24 cellular contexts compared by ENCODE assay signal in the genomic region with DNA sequence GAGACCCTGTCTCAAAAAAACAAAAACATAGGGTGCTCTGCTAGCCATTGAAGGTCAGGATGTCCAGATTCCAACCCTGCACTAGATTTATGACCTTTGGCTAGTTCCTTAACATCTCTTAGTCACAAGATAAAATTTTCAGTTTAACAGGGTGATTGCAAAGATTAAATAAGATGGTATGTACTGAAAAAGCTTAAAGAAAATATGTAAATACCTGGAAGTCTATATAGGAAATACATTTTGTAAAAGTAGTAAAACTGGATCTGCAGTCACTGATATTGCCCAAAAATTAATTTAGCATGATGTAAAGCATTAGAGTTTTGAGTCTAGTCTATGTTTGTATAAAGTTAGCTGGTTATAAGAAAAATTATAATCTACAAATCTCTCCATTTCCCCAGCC.
"Had no signal": no experiment of that assay in that cellular context is flagged by ENCODE, and none has a peak within 500 bp of the region (broad histone marks: within the 10 kb centered on the region; RNA-seq: fewer than 3 reads in every experiment).

No MANE protein-coding gene starts in this region.

- H3K4me3 Mint-ChIP-seq: dendritic cell treated with granulocyte-macrophage colony-stimulating factor and Interleukin-4, amounts not matched to agents 40 ng/mL and 50 ng/mL, for 4 days; effector memory CD8-positive, alpha-beta T cell; endodermal cell; mesothelial cell of epicardium had no signal

- DNase-seq: colonic mucosa; cortex of kidney; effector CD8-positive, alpha-beta T cell; effector memory CD8-positive, alpha-beta T cell; endodermal cell; erythroblast; esophagus squamous epithelium; foreskin fibroblast; foreskin melanocyte; gastrocnemius medialis; glutamatergic neuron; head of caudate nucleus; heart right ventricle; hippocampal formation; left cardiac atrium; left lung; left ventricle myocardium superior; lower lobe of right lung; mesenchymal stem cell; mucosa of descending colon had no signal

- H3K27me3 ChIP-seq: colonic mucosa, esophagus squamous epithelium, gastrocnemius medialis, left lung had no signal

- H3K4me3 ChIP-seq: colonic mucosa, esophagus squamous epithelium, gastrocnemius medialis, heart right ventricle, left lung, lower lobe of right lung, mucosa of descending colon had no signal

- H3K9me3 ChIP-seq: colonic mucosa, esophagus squamous epithelium, gastrocnemius medialis, heart right ventricle, left lung, lower lobe of right lung, mucosa of descending colon had no signal

- ATAC-seq: effector memory CD8-positive, alpha-beta T cell; esophagus mucosa; gastrocnemius medialis; heart right ventricle; left cardiac atrium; left lung; left ventricle myocardium superior; lower lobe of right lung; mucosa of descending colon had no signal

- H3K9me3 Mint-ChIP-seq: dendritic cell treated with granulocyte-macrophage colony-stimulating factor and Interleukin-4, amounts not matched to agents 40 ng/mL and 50 ng/mL, for 4 days; effector memory CD8-positive, alpha-beta T cell; endodermal cell; mesothelial cell of epicardium had no signal

- H3K36me3 ChIP-seq: colonic mucosa, esophagus squamous epithelium, gastrocnemius medialis, heart right ventricle, left lung, lower lobe of right lung had no signal

- H3K27ac ChIP-seq: colonic mucosa, epithelial cell of prostate, esophagus squamous epithelium, gastrocnemius medialis, heart right ventricle, left lung, lower lobe of right lung had no signal

- H3K27ac Mint-ChIP-seq: dendritic cell treated with granulocyte-macrophage colony-stimulating factor and Interleukin-4, amounts not matched to agents 40 ng/mL and 50 ng/mL, for 4 days; effector memory CD8-positive, alpha-beta T cell; endodermal cell; mesothelial cell of epicardium had no signal

- H3K36me3 Mint-ChIP-seq: mesothelial cell of epicardium had no signal
